Comparison of ENCODE assay signal across 1 cellular context in the genomic region with DNA sequence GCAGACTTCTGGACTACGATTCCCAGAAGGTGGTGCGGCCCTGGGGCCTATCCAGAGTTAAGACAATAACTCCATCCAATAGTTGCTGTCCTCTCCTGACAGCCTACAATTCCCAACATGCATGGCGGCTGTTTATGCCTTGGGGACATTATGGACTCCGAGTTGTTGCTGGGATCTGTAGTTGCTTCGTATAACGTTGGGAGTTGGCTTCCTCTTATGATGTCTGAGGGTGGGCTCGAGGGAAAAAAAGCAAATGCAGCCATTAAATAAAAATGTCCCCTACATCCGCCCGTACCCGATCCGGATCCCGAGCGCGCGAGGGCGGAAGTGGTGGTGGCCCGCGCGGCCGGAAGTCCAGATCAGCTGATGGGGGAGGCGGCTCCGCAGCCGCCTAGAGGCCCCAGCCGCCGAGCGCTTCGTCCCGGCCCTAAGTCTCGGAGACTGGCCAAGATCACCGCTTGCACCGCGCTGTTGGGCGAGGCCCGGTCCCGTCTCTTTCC.
A peak's percentile ranks its signal among the peaks of the same experiment; 100 is the strongest.
TF ChIP-seq lines count a peak whose summit lies in the region.

Gene ZSWIM8, plus strand, starts transcription at position 386 of the 500 bp plus-strand sequence. CDS start 273 bp downstream, outside the sequence.

TF ChIP-seq in HepG2, 621 proteins besides CTCF, POLR2A, EP300 and RAD21 (continued from another document and continues in another):
- TF ChIP-seq PBX2 (CRISPR knock-in tag; IDR thresholded peaks at IDR 0.05) = no peak
- TF ChIP-seq, protein P1, sequence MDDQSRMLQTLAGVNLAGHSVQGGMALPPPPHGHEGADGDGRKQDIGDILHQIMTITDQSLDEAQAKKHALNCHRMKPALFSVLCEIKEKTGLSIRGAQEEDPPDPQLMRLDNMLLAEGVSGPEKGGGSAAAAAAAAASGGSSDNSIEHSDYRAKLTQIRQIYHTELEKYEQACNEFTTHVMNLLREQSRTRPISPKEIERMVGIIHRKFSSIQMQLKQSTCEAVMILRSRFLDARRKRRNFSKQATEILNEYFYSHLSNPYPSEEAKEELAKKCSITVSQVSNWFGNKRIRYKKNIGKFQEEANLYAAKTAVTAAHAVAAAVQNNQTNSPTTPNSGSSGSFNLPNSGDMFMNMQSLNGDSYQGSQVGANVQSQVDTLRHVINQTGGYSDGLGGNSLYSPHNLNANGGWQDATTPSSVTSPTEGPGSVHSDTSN (CRISPR knock-in tag; IDR thresholded peaks at IDR 0.05; ENCODE audit: borderline replicate concordance) = no peak
- no peak for TF ChIP-seq ZNF513 (CRISPR knock-in tag; conservative IDR thresholded peaks at IDR 0.05)
- TF ChIP-seq, protein P2, sequence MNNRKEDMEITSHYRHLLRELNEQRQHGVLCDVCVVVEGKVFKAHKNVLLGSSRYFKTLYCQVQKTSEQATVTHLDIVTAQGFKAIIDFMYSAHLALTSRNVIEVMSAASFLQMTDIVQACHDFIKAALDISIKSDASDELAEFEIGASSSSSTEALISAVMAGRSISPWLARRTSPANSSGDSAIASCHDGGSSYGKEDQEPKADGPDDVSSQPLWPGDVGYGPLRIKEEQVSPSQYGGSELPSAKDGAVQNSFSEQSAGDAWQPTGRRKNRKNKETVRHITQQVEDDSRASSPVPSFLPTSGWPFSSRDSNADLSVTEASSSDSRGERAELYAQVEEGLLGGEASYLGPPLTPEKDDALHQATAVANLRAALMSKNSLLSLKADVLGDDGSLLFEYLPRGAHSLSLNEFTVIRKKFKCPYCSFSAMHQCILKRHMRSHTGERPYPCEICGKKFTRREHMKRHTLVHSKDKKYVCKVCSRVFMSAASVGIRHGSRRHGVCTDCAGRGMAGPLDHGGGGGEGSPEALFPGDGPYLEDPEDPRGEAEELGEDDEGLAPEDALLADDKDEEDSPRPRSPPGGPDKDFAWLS (CRISPR knock-in tag; IDR thresholded peaks at IDR 0.05; ENCODE audit: borderline replicate concordance) = no peak
- no peak for TF ChIP-seq ZMYM3 (CRISPR knock-in tag; IDR thresholded peaks at IDR 0.05)
- no peak for TF ChIP-seq NR3C1 (CRISPR knock-in tag; IDR thresholded peaks at IDR 0.05)
- no peak for TF ChIP-seq RBM39 (IDR thresholded peaks at IDR 0.05; ENCODE audit: low read depth, low read length, poor library complexity, severe bottlenecking)
- no peak for TF ChIP-seq PHF5A (CRISPR knock-in tag; IDR thresholded peaks at IDR 0.05; ENCODE audit: low read depth, unreplicated experiment)
- peak; percentile 89 for TF ChIP-seq NFYB (CRISPR knock-in tag; IDR thresholded peaks at IDR 0.05)
- TF ChIP-seq ZNF609 (CRISPR knock-in tag; IDR thresholded peaks at IDR 0.05; ENCODE audit: borderline replicate concordance) = no peak
- peak; percentile 11; the same call in 1 of the 2 replicates for TF ChIP-seq ARID5B (CRISPR knock-in tag; IDR thresholded peaks at IDR 0.05)
- peak; percentile 92 for TF ChIP-seq NFYC (CRISPR knock-in tag; IDR thresholded peaks at IDR 0.05)
- no peak for TF ChIP-seq ZNF382 (CRISPR knock-in tag; IDR thresholded peaks at IDR 0.05; ENCODE audit: borderline replicate concordance)
- TF ChIP-seq, protein P3, sequence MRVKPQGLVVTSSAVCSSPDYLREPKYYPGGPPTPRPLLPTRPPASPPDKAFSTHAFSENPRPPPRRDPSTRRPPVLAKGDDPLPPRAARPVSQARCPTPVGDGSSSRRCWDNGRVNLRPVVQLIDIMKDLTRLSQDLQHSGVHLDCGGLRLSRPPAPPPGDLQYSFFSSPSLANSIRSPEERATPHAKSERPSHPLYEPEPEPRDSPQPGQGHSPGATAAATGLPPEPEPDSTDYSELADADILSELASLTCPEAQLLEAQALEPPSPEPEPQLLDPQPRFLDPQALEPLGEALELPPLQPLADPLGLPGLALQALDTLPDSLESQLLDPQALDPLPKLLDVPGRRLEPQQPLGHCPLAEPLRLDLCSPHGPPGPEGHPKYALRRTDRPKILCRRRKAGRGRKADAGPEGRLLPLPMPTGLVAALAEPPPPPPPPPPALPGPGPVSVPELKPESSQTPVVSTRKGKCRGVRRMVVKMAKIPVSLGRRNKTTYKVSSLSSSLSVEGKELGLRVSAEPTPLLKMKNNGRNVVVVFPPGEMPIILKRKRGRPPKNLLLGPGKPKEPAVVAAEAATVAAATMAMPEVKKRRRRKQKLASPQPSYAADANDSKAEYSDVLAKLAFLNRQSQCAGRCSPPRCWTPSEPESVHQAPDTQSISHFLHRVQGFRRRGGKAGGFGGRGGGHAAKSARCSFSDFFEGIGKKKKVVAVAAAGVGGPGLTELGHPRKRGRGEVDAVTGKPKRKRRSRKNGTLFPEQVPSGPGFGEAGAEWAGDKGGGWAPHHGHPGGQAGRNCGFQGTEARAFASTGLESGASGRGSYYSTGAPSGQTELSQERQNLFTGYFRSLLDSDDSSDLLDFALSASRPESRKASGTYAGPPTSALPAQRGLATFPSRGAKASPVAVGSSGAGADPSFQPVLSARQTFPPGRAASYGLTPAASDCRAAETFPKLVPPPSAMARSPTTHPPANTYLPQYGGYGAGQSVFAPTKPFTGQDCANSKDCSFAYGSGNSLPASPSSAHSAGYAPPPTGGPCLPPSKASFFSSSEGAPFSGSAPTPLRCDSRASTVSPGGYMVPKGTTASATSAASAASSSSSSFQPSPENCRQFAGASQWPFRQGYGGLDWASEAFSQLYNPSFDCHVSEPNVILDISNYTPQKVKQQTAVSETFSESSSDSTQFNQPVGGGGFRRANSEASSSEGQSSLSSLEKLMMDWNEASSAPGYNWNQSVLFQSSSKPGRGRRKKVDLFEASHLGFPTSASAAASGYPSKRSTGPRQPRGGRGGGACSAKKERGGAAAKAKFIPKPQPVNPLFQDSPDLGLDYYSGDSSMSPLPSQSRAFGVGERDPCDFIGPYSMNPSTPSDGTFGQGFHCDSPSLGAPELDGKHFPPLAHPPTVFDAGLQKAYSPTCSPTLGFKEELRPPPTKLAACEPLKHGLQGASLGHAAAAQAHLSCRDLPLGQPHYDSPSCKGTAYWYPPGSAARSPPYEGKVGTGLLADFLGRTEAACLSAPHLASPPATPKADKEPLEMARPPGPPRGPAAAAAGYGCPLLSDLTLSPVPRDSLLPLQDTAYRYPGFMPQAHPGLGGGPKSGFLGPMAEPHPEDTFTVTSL (CRISPR knock-in tag; IDR thresholded peaks at IDR 0.05; ENCODE audit: borderline replicate concordance) = no peak
- TF ChIP-seq MTF1 (CRISPR knock-in tag; IDR thresholded peaks at IDR 0.05) = no peak
- no peak for TF ChIP-seq ZNF878 (CRISPR knock-in tag; IDR thresholded peaks at IDR 0.05)
- no peak for TF ChIP-seq MAFK (conservative IDR thresholded peaks at IDR 0.05 in 1 of 2, IDR thresholded peaks at IDR 0.05 in 1 of 2; ENCODE audit: low read length in 2 of 2)
- TF ChIP-seq KDM5A (IDR thresholded peaks at IDR 0.05; ENCODE audit: borderline replicate concordance, low read length) = peak; percentile 94
- no peak; the same call in 1 of the 2 replicates for TF ChIP-seq ZNF350 (CRISPR knock-in tag; IDR thresholded peaks at IDR 0.05; ENCODE audit: borderline replicate concordance, low read depth)
- no peak for TF ChIP-seq ZNF367 (CRISPR knock-in tag; IDR thresholded peaks at IDR 0.05; ENCODE audit: borderline replicate concordance)
- no peak for TF ChIP-seq ZNF572 (CRISPR knock-in tag; IDR thresholded peaks at IDR 0.05)
- no peak for TF ChIP-seq FOXP1 (IDR thresholded peaks at IDR 0.05)
- TF ChIP-seq FOXP1 (CRISPR knock-in tag; IDR thresholded peaks at IDR 0.05) = peak; percentile 17; the same call in 1 of the 2 replicates
- TF ChIP-seq, protein P4, sequence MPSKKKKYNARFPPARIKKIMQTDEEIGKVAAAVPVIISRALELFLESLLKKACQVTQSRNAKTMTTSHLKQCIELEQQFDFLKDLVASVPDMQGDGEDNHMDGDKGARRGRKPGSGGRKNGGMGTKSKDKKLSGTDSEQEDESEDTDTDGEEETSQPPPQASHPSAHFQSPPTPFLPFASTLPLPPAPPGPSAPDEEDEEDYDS (CRISPR knock-in tag; IDR thresholded peaks at IDR 0.05) = peak; percentile 54; the same call in 1 of the 2 replicates
- no peak for TF ChIP-seq BCLAF1 (IDR thresholded peaks at IDR 0.05)
- peak; percentile 57; the same call in 1 of the 2 replicates for TF ChIP-seq HDAC2 (CRISPR knock-in tag; IDR thresholded peaks at IDR 0.05)
- no peak for TF ChIP-seq HMG20B (CRISPR knock-in tag; conservative IDR thresholded peaks at IDR 0.05)
